ENCODE assay signal across 8 cellular contexts in the genomic region with DNA sequence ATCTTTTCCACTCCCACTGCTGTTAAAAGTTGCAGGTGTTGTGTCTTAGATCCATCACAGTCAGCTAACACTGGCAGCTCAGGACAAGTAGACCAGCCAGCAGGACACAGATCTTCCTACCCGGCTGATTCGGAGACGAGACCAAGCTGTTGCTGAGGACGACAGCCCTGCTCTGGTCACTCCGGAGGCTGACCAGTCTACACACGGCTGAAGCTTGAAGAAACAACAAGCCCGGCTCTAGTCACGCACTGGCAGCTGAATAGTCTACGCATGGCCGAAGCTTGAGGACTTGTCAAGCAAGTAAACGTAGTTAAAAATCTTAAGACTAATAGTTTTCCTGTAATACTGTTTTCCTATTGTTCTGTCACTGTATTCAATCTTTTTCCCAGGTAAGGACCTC. TPM values are rescaled to one million over a fixed set of nuclear protein-coding genes. Genes with fewer than 3 reads are reported as not detected.
DNase-seq lines count a peak whose midpoint lies in the region; ATAC-seq and TF ChIP-seq lines count a peak whose summit lies in the region.

No MANE protein-coding gene starts in this region.

- no peak for TF ChIP-seq POLR2A in stomach (IDR thresholded peaks at IDR 0.05)

- H3K4me3 Mint-ChIP-seq in activated CD8-positive, alpha-beta memory T cell treated with anti-CD3 and anti-CD28 coated beads, Interleukin-2, amount 10 ng/mL, durations not matched to agents 7 days and 5 days = peak overlapping the region; percentile 7
- peak overlapping the region; percentile 7 for H3K4me3 Mint-ChIP-seq in activated CD8-positive, alpha-beta T cell treated with anti-CD3 and anti-CD28 coated beads, Interleukin-2, amount 10 ng/mL, durations not matched to agents 7 days and 5 days
- peak overlapping the region; percentile 21 to 100 (median 45) for H3K4me3 Mint-ChIP-seq in immature natural killer cell

- H3K4me1 Mint-ChIP-seq in activated CD8-positive, alpha-beta memory T cell treated with anti-CD3 and anti-CD28 coated beads, Interleukin-2, amount 10 ng/mL, durations not matched to agents 7 days and 5 days = peaks cover 71% of the 10 kb centered on the region
- H3K4me1 Mint-ChIP-seq in activated CD8-positive, alpha-beta T cell treated with anti-CD3 and anti-CD28 coated beads, Interleukin-2, amount 10 ng/mL, durations not matched to agents 7 days and 5 days (ENCODE audit: low read depth) = peaks cover 71% of the 10 kb centered on the region
- H3K4me1 Mint-ChIP-seq in immature natural killer cell = peaks cover 77 to 90% of the 10 kb centered on the region in 2 donors

- no peaks in the 10 kb centered on the region for H3K9me3 ChIP-seq in stomach

- no peak for TF ChIP-seq CTCF in stomach (IDR thresholded peaks at IDR 0.05)

- peak overlapping the region; percentile 18 to 97 (median 93) for H3K27ac ChIP-seq in stomach

- H3K4me1 ChIP-seq in stomach = peaks cover 41 to 91% (median 77%) of the 10 kb centered on the region in 4 donors

- CTCF ChIA-PET in activated CD8-positive, alpha-beta memory T cell treated with anti-CD3 and anti-CD28 coated beads, Interleukin-2, amount 10 ng/mL, durations not matched to agents 7 days and 5 days (lab: Charles Lee) = interaction anchor here (1.4 to 1.7 kb wide), 2 partner anchors 10 to 24 kb away, joined by 3 to 5 read pairs; no protein-coding TSS in a partner anchor
- CTCF ChIA-PET in activated CD8-positive, alpha-beta T cell treated with anti-CD3 and anti-CD28 coated beads, Interleukin-2, amount 10 ng/mL, durations not matched to agents 7 days and 5 days (lab: Charles Lee) = interaction anchor here (1.3 kb wide), 1 partner anchor 10 kb away, joined by 4 read pairs; no protein-coding TSS in a partner anchor

- POLR2A ChIA-PET in activated CD8-positive, alpha-beta T cell treated with anti-CD3 and anti-CD28 coated beads, Interleukin-2, amount 10 ng/mL, durations not matched to agents 7 days and 5 days (lab: Charles Lee) = no interaction called here

- H3K27ac Mint-ChIP-seq in activated CD8-positive, alpha-beta memory T cell treated with anti-CD3 and anti-CD28 coated beads, Interleukin-2, amount 10 ng/mL, durations not matched to agents 7 days and 5 days = no peak overlapping the region
- H3K27ac Mint-ChIP-seq in activated CD8-positive, alpha-beta T cell treated with anti-CD3 and anti-CD28 coated beads, Interleukin-2, amount 10 ng/mL, durations not matched to agents 7 days and 5 days = peak overlapping the region; percentile 7
- peak overlapping the region; percentile 13 to 99 (median 82) for H3K27ac Mint-ChIP-seq in immature natural killer cell

- H3K4me3 ChIP-seq in stomach = peak overlapping the region in 1 of 4 donors; percentile 100

- intact Hi-C loops in stomach (cut with DNase I; ENCODE audit: low total_unique reads) (no loop called here), posterior cingulate gyrus (cut with DNase I) (no loop called here)

- ATAC-seq in activated CD8-positive, alpha-beta memory T cell treated with anti-CD3 and anti-CD28 coated beads, Interleukin-2, amount 10 ng/mL, durations not matched to agents 7 days and 5 days = no peak
- no peak for ATAC-seq in activated CD8-positive, alpha-beta T cell treated with anti-CD3 and anti-CD28 coated beads, Interleukin-2, amount 10 ng/mL, durations not matched to agents 7 days and 5 days

- H3K27me3 ChIP-seq in stomach = no peaks in the 10 kb centered on the region

- no peaks in the 10 kb centered on the region for H3K27me3 Mint-ChIP-seq in activated CD8-positive, alpha-beta memory T cell treated with anti-CD3 and anti-CD28 coated beads, Interleukin-2, amount 10 ng/mL, durations not matched to agents 7 days and 5 days
- no peaks in the 10 kb centered on the region for H3K27me3 Mint-ChIP-seq in activated CD8-positive, alpha-beta T cell treated with anti-CD3 and anti-CD28 coated beads, Interleukin-2, amount 10 ng/mL, durations not matched to agents 7 days and 5 days (ENCODE audit: low read depth)
- peaks cover 3 to 15% (median 9%) of the 10 kb centered on the region in 3 donors for H3K27me3 Mint-ChIP-seq in immature natural killer cell (ENCODE audit: low read depth in 3 of 3)

- H3K9me3 Mint-ChIP-seq in activated CD8-positive, alpha-beta memory T cell treated with anti-CD3 and anti-CD28 coated beads, Interleukin-2, amount 10 ng/mL, durations not matched to agents 7 days and 5 days (ENCODE audit: low read depth) = no peaks in the 10 kb centered on the region
- no peaks in the 10 kb centered on the region for H3K9me3 Mint-ChIP-seq in activated CD8-positive, alpha-beta T cell treated with anti-CD3 and anti-CD28 coated beads, Interleukin-2, amount 10 ng/mL, durations not matched to agents 7 days and 5 days (ENCODE audit: insufficient read depth)
- H3K9me3 Mint-ChIP-seq in immature natural killer cell = no peaks in the 10 kb centered on the region

- H3K36me3 Mint-ChIP-seq in activated CD8-positive, alpha-beta memory T cell treated with anti-CD3 and anti-CD28 coated beads, Interleukin-2, amount 10 ng/mL, durations not matched to agents 7 days and 5 days = peaks cover 2% of the 10 kb centered on the region
- peaks cover 13% of the 10 kb centered on the region for H3K36me3 Mint-ChIP-seq in activated CD8-positive, alpha-beta T cell treated with anti-CD3 and anti-CD28 coated beads, Interleukin-2, amount 10 ng/mL, durations not matched to agents 7 days and 5 days (ENCODE audit: low read depth)
- H3K36me3 Mint-ChIP-seq in immature natural killer cell = no peaks in the 10 kb centered on the region

- TF ChIP-seq EP300 in stomach (IDR thresholded peaks at IDR 0.05) = no peak

- DNase-seq in activated CD8-positive, alpha-beta memory T cell treated with anti-CD3 and anti-CD28 coated beads, Interleukin-2, amount 10 ng/mL, durations not matched to agents 7 days and 5 days = no peak
- DNase-seq in activated CD8-positive, alpha-beta memory T cell treated with anti-CD3 and anti-CD28 coated beads for 24 hours = no peak
- no peak for DNase-seq in activated CD8-positive, alpha-beta T cell treated with anti-CD3 and anti-CD28 coated beads, Interleukin-2, amount 10 ng/mL, durations not matched to agents 7 days and 5 days
- no peak for DNase-seq in immature natural killer cell
- DNase-seq in stomach = no peak
- no peak for DNase-seq in SIG-M5 treated with dmso at 0.1 percent for 504 hours (lab: John Stamatoyannopoulos, UW; ENCODE audit: unreplicated experiment)
- no peak for DNase-seq in COR-L47 (lab: John Stamatoyannopoulos, UW)
- no peak for DNase-seq in posterior cingulate gyrus

- WGBS in stomach, 5 donors = 63 to 73% (median 70%) methylated on average over 11 of the region's 11 CpGs

- no peaks in the 10 kb centered on the region for H3K36me3 ChIP-seq in stomach

RNA-seq across cellular contexts. Expression of gene ACOX3, which starts 1.8 kb away (rescaled TPM):
- total RNA-seq in activated CD8-positive, alpha-beta memory T cell treated with anti-CD3 and anti-CD28 coated beads, Interleukin-2, amount 10 ng/mL, durations not matched to agents 7 days and 5 days = 10 to 100 TPM; 11.7 to 13.0 TPM
- 10 to 100 TPM; 13.2 to 13.6 TPM for total RNA-seq in activated CD8-positive, alpha-beta T cell treated with anti-CD3 and anti-CD28 coated beads, Interleukin-2, amount 10 ng/mL, durations not matched to agents 7 days and 5 days
- 10 to 100 TPM; 11.3 to 15.9 (median 15.8) TPM for polyA plus RNA-seq in immature natural killer cell
- total RNA-seq in stomach = 10 to 100 TPM; 23.3 to 45.5 (median 37.9) TPM
- 10 to 100 TPM; 13.5 to 43.7 (median 22.4) TPM for polyA plus RNA-seq in stomach

RNA-seq across cellular contexts. Expression of gene TRMT44, which starts 1.8 kb away (rescaled TPM):
- total RNA-seq in activated CD8-positive, alpha-beta memory T cell treated with anti-CD3 and anti-CD28 coated beads, Interleukin-2, amount 10 ng/mL, durations not matched to agents 7 days and 5 days = 10 to 100 TPM; 20.5 to 24.5 TPM
- total RNA-seq in activated CD8-positive, alpha-beta T cell treated with anti-CD3 and anti-CD28 coated beads, Interleukin-2, amount 10 ng/mL, durations not matched to agents 7 days and 5 days = 10 to 100 TPM; 18.5 to 22.2 TPM
- 10 to 100 TPM in 1 of 3 donors, 1 to 10 TPM in 2; 2.6 to 15.6 (median 8.9) TPM for polyA plus RNA-seq in immature natural killer cell
- total RNA-seq in stomach = 10 to 100 TPM in 3 of 5 donors, 1 to 10 TPM in 2; 1.8 to 39.7 (median 13.3) TPM
- 1 to 10 TPM; 5.6 to 6.9 (median 6.7) TPM for polyA plus RNA-seq in stomach
